In genomic region chr5:143687604-143688003, GRCh38 we compare ENCODE assay signal across 17 cellular contexts.
DNase-seq lines count a peak whose midpoint lies in the region; ATAC-seq lines count a peak whose summit lies in the region.
"Had no signal": no experiment of that assay in that cellular context is flagged by ENCODE, and none has a peak within 500 bp of the region (broad histone marks: within the 10 kb centered on the region; RNA-seq: fewer than 3 reads in every experiment).

No MANE protein-coding gene starts in this region.

- peak; percentile 21 for DNase-seq in ELR (ENCODE audit: low read depth)
- DNase-seq in fibroblast of peridontal ligament (ENCODE audit: extremely low read depth): peak; percentile 26
- DNase-seq in COR-L47 (lab: John Stamatoyannopoulos, UW): no peak
- no peak for DNase-seq in globus pallidus (ENCODE audit: low spot score)
- DNase-seq: 8988T; ACHN; AML-193; CD4-positive, alpha-beta T cell; CD8-positive, alpha-beta T cell; DMS 273 treated with DMSO at 0.1 percent for 48 hours; DMS153; DMS53; DMS79; DND-41; EL; GF-D8 had no signal

- ATAC-seq in GM21619 (IDR thresholded peaks at IDR 0.05; ENCODE audit: unreplicated experiment): no peak
- ATAC-seq: CD8-positive, alpha-beta T cell had no signal

Comparison
In these comparisons a context has a peak if more than half of its experiments do, and no peak if none do; other contexts are left out.
1. DNase-seq: peak in ELR (single experiment) and fibroblast of peridontal ligament (single experiment); none in COR-L47 (single experiment) and globus pallidus (single experiment).